In the genomic region with DNA sequence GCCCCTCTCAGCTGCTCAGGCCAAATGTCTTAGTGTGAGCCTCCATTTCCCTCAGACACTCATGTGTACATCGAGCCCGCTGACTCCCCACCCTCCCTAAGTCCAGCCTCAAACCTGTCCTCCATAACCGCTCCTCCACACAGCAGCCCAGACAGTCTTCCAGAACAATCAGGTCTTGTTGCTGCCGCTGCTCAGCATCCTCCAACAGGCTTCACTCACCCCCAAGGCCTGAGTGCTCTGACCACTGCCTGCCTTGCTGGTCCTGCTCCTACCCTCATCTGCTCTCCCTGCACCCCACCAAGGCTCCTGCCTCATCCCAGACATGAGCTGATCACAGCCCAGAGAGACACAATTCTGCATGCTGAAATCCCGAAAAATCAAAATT, we compare ENCODE assay signal across 38 cellular contexts. TPM values are rescaled to one million over a fixed set of nuclear protein-coding genes. Genes with fewer than 3 reads are reported as not detected.
"Had no signal": no experiment of that assay in that cellular context is flagged by ENCODE, and none has a peak within 500 bp of the region (broad histone marks: within the 10 kb centered on the region; RNA-seq: fewer than 3 reads in every experiment).

No MANE protein-coding gene starts in this region.

- H3K4me3 Mint-ChIP-seq: activated B cell treated with CpG ODN at 0.5 μM for 24 hours; activated CD4-positive, alpha-beta T cell treated with anti-CD3 and anti-CD28 coated beads for 36 hours; activated naive CD8-positive, alpha-beta T cell treated with anti-CD3 and anti-CD28 coated beads for 36 hours; activated T-helper 17 cell treated with anti-CD3 and anti-CD28 coated beads, Interleukin-2, amount 50 U/mL, for 72 hours; natural killer cell; T-helper 1 cell treated with Interleukin-12 subunit alpha and Interleukin-12 subunit beta and Interleukin-4 antibody, amounts not matched to agents 30 μg/mL and 1 μg/mL, for 36 hours had no signal

- H3K27me3 Mint-ChIP-seq: activated B cell treated with CpG ODN at 0.5 μM for 24 hours; activated CD4-positive, alpha-beta T cell treated with anti-CD3 and anti-CD28 coated beads for 36 hours; activated naive CD8-positive, alpha-beta T cell treated with anti-CD3 and anti-CD28 coated beads for 36 hours; activated T-helper 17 cell treated with anti-CD3 and anti-CD28 coated beads, Interleukin-2, amount 50 U/mL, for 72 hours; stimulated activated naive B cell treated with anti-CD40 and anti-IgM and Interleukin-4, amounts not matched to agents 10 μg/mL and 1 μg/mL and 100 μg/mL, for 72 hours had no signal

- H3K27ac Mint-ChIP-seq: activated B cell treated with CpG ODN at 0.5 μM for 24 hours; activated CD4-positive, alpha-beta T cell treated with anti-CD3 and anti-CD28 coated beads for 36 hours; activated naive CD8-positive, alpha-beta T cell treated with anti-CD3 and anti-CD28 coated beads for 36 hours; activated T-helper 17 cell treated with anti-CD3 and anti-CD28 coated beads, Interleukin-2, amount 50 U/mL, for 72 hours; natural killer cell; T-helper 1 cell treated with Interleukin-12 subunit alpha and Interleukin-12 subunit beta and Interleukin-4 antibody, amounts not matched to agents 30 μg/mL and 1 μg/mL, for 36 hours had no signal

- DNase-seq: activated B cell treated with CpG ODN at 0.5 μM for 24 hours; activated CD4-positive, alpha-beta T cell treated with anti-CD3 and anti-CD28 coated beads for 36 hours; activated CD4-positive, alpha-beta T cell treated with anti-CD3 and anti-CD28 coated beads, Interleukin-2, amount 50 U/mL, for 48 hours; activated CD8-positive, alpha-beta memory T cell treated with anti-CD3 and anti-CD28 coated beads for 24 hours; activated gamma-delta T cell treated with Interleukin-2 at 50 U/mL for 16 hours; activated naive CD8-positive, alpha-beta T cell treated with anti-CD3 and anti-CD28 coated beads for 36 hours; aorta; body of pancreas; cerebellar nuclear complex; colonic mucosa; effector CD8-positive, alpha-beta T cell; esophagus squamous epithelium; foreskin melanocyte; heart right ventricle; kidney glomerular epithelial cell; left lung; lower lobe of right lung; mesenchymal stem cell; natural killer cell; retina; sigmoid colon; SK-N-SH; small intestine; stimulated activated CD4-positive, alpha-beta T cell treated with anti-CD3 and anti-CD28 coated beads, Interleukin-4, amount 100 ng/mL, for 24 hours; stimulated activated naive B cell treated with anti-CD40 and anti-IgM and Interleukin-4, amounts not matched to agents 10 μg/mL and 1 μg/mL and 100 μg/mL, for 72 hours; stomach; SW 1271; thyroid gland had no signal

- H3K9me3 Mint-ChIP-seq: activated B cell treated with CpG ODN at 0.5 μM for 24 hours; activated naive CD8-positive, alpha-beta T cell treated with anti-CD3 and anti-CD28 coated beads for 36 hours; activated T-helper 17 cell treated with anti-CD3 and anti-CD28 coated beads, Interleukin-2, amount 50 U/mL, for 72 hours; natural killer cell; T-helper 1 cell treated with Interleukin-12 subunit alpha and Interleukin-12 subunit beta and Interleukin-4 antibody, amounts not matched to agents 30 μg/mL and 1 μg/mL, for 36 hours had no signal

- ATAC-seq: activated CD4-positive, alpha-beta T cell treated with anti-CD3 and anti-CD28 coated beads for 36 hours; activated T-helper 17 cell treated with anti-CD3 and anti-CD28 coated beads, Interleukin-2, amount 50 U/mL, for 72 hours; body of pancreas; left lung; lower lobe of right lung; natural killer cell; stimulated activated naive B cell treated with anti-CD40 and anti-IgM and Interleukin-4, amounts not matched to agents 10 μg/mL and 1 μg/mL and 100 μg/mL, for 72 hours had no signal

RNA-seq across cellular contexts. Expression of a gene that starts 24.3 kb away (rescaled TPM):
- total RNA-seq: cardiac muscle cell, dermis microvascular lymphatic vessel endothelial cell, glomerular endothelial cell, osteoblast had no signal

RNA-seq across cellular contexts. Expression of a gene that starts 45.4 kb away (rescaled TPM):
- total RNA-seq: activated B cell treated with CpG ODN at 0.5 μM for 24 hours; activated CD4-positive, alpha-beta T cell treated with anti-CD3 and anti-CD28 coated beads for 36 hours; activated naive CD8-positive, alpha-beta T cell treated with anti-CD3 and anti-CD28 coated beads for 36 hours; activated T-helper 17 cell treated with anti-CD3 and anti-CD28 coated beads, Interleukin-2, amount 50 U/mL, for 72 hours; adrenal gland; aorta; body of pancreas; cardiac muscle cell; colonic mucosa; dermis microvascular lymphatic vessel endothelial cell; esophagus squamous epithelium; glomerular endothelial cell; heart right ventricle; left lung; lower lobe of right lung; mononuclear cell; natural killer cell; osteoblast; posterior vena cava; sigmoid colon; thyroid gland; ureter had no signal
